Comparison of ENCODE assay signal across 14 cellular contexts in the genomic region with DNA sequence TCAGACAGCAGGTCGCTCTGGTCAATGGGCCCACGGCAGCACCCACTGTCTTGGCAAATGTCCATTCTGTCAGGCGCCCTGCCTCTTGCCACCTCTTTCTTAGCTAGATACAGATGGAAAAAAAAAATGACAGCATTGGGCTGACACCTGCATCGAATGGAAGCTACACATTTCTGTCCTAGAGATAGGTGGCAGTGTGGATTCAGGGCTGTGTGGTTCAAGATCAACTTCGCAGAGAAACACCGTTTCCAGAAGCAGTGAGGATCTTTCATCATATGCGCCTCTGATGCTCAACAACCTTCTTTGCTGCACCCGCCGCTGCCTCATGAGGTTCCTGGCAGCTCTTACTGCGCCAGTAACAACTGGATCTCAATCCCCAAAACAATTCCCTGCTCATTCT.
DNase-seq lines count a peak whose midpoint lies in the region; ATAC-seq and TF ChIP-seq lines count a peak whose summit lies in the region.
"Had no signal": no experiment of that assay in that cellular context is flagged by ENCODE, and none has a peak within 500 bp of the region (broad histone marks: within the 10 kb centered on the region; RNA-seq: fewer than 3 reads in every experiment).

No MANE protein-coding gene starts in this region.

- dilution Hi-C loops in IMR-90 (cut with HindIII; ENCODE audit: low sequenced_read_pairs, unreplicated experiment): no loop called here

- POLR2A ChIA-PET in IMR-90 (lab: Charles Lee; ENCODE audit: unreplicated experiment): no interaction called here

- no peak overlapping the region for H3K4me2 ChIP-seq in DND-41 (ENCODE audit: insufficient read depth, low read length)
- H3K4me2 ChIP-seq in IMR-90 (ENCODE audit: low read depth, low read length): no peak overlapping the region

- no peak overlapping the region for H3K18ac ChIP-seq in IMR-90 (ENCODE audit: low read depth, low read length)

- peaks cover 2% of the 10 kb centered on the region for H3K27me3 ChIP-seq in DND-41 (ENCODE audit: insufficient read depth, low read length, poor library complexity)
- H3K27me3 ChIP-seq in IMR-90 (ENCODE audit: control insufficient read depth, insufficient read depth, low read length): no peaks in the 10 kb centered on the region
- H3K27me3 ChIP-seq: body of pancreas had no signal

- H3K9ac ChIP-seq in DND-41 (ENCODE audit: low read depth, low read length) (no peak overlapping the region), IMR-90 (ENCODE audit: low read depth, low read length) (no peak overlapping the region)

- H4K8ac ChIP-seq in IMR-90 (ENCODE audit: low read depth in 2 of 2, low read length in 2 of 2): no peak overlapping the region

- H2BK5ac ChIP-seq in IMR-90 (ENCODE audit: low read depth, low read length, poor library complexity, severe bottlenecking): no peak overlapping the region

- TF ChIP-seq POLR2A in IMR-90 (IDR thresholded peaks at IDR 0.05; ENCODE audit: low read depth, low read length): no peak

- no peaks in the 10 kb centered on the region for H3K4me1 ChIP-seq in DND-41 (ENCODE audit: insufficient read depth, low read length)
- peaks cover 3% of the 10 kb centered on the region; the same call in 1 of the 2 replicates for H3K4me1 ChIP-seq in IMR-90 (ENCODE audit: control insufficient read depth, insufficient read depth, low read length)
- H3K4me1 ChIP-seq: body of pancreas had no signal

- no peaks in the 10 kb centered on the region for H3K79me2 ChIP-seq in DND-41 (ENCODE audit: insufficient read depth, low read length)

- TF ChIP-seq CTCF in DND-41 (IDR thresholded peaks at IDR 0.05; ENCODE audit: borderline replicate concordance, extremely low read depth, low read length, poor library complexity, severe bottlenecking): peak; percentile 38
- TF ChIP-seq CTCF in IMR-90 (conservative IDR thresholded peaks at IDR 0.05; ENCODE audit: low read depth, low read length): no peak

- H3K9me3 ChIP-seq in DND-41 (ENCODE audit: insufficient read depth, low read length, severe bottlenecking) (no peaks in the 10 kb centered on the region), IMR-90 (ENCODE audit: control insufficient read depth, insufficient read depth, low read length) (no peaks in the 10 kb centered on the region)
- H3K9me3 ChIP-seq: body of pancreas had no signal

- DNase-seq in DND-41: no peak
- peak; percentile 12 for DNase-seq in IMR-90
- DNase-seq in RPMI7951 (ENCODE audit: low read depth): peak; percentile 31
- peak; percentile 24 for DNase-seq in left kidney (ENCODE audit: low read depth, low spot score)
- DNase-seq in NCI-H2227 (lab: John Stamatoyannopoulos, UW; ENCODE audit: unreplicated experiment): no peak
- no peak for DNase-seq in hippocampal formation (lab: John Stamatoyannopoulos, UW)
- DNase-seq in NCI-H524 treated with DMSO at 0.1 percent for 48 hours (lab: John Stamatoyannopoulos, UW): no peak
- DNase-seq in NCI-H345 treated with DMSO at 0.1 percent for 48 hours (lab: John Stamatoyannopoulos, UW; ENCODE audit: unreplicated experiment): no peak
- DNase-seq: activated T-cell treated with anti-CD3 and anti-CD28 coated beads, Interleukin-2, amount 50 U/mL, for 72 hours; body of pancreas; DMS79 treated with DMSO at 0.1 percent for 48 hours; NCI-H1436 treated with DMSO at 0.1 percent for 48 hours; retina; substantia nigra had no signal

- ATAC-seq in DND-41 (ENCODE audit: insufficient read depth, low read depth): no peak
- ATAC-seq in IMR-90 (ENCODE audit: low read depth): no peak
- ATAC-seq: activated T-cell treated with anti-CD3 and anti-CD28 coated beads, Interleukin-2, amount 50 U/mL, for 72 hours; body of pancreas had no signal

- no peaks in the 10 kb centered on the region; a peak in 2 of 4 replicates for H3K79me1 ChIP-seq in IMR-90 (ENCODE audit: low read depth in 1 of 2, low read length in 2 of 2)

- no peak overlapping the region for H4K5ac ChIP-seq in IMR-90 (ENCODE audit: low read depth, low read length)

- H2AFZ ChIP-seq in DND-41 (ENCODE audit: low read depth, low read length) (no peak overlapping the region), IMR-90 (replicated peaks; ENCODE audit: low read length, poor library complexity) (no peak overlapping the region)

- no peak overlapping the region for H3K27ac ChIP-seq in DND-41 (ENCODE audit: low read length)
- no peak overlapping the region for H3K27ac ChIP-seq in IMR-90 (ENCODE audit: insufficient read depth, low read length)
- H3K27ac ChIP-seq: body of pancreas had no signal

- H3K4me3 ChIP-seq in DND-41 (ENCODE audit: low read depth in 1 of 2, low read length in 2 of 2) (no peak overlapping the region), IMR-90 (ENCODE audit: insufficient read depth, low read depth, low read length) (no peak overlapping the region)
- H3K4me3 ChIP-seq: body of pancreas had no signal

- intact Hi-C loops in IMR-90 (cut with micrococcal nuclease): no loop called here

- no peaks in the 10 kb centered on the region for H3K9me1 ChIP-seq in IMR-90 (ENCODE audit: insufficient read depth, low read length)

- no peaks in the 10 kb centered on the region for H4K20me1 ChIP-seq in DND-41 (ENCODE audit: insufficient read depth, low read length)
- H4K20me1 ChIP-seq in IMR-90 (ENCODE audit: insufficient read depth, low read length): no peaks in the 10 kb centered on the region

- BruUV-seq in IMR-90 (replicated peaks; lab: Mats Ljungman, UMichigan): no TSS peak

- no peak overlapping the region for H3K4ac ChIP-seq in IMR-90 (ENCODE audit: low read depth, low read length)

- no peak overlapping the region for H2AK9ac ChIP-seq in IMR-90 (replicated peaks; ENCODE audit: low read depth, low read length, poor library complexity)

- H2BK15ac ChIP-seq in IMR-90 (ENCODE audit: low read depth, low read length): no peak overlapping the region

- no peak overlapping the region for H2AK5ac ChIP-seq in IMR-90 (ENCODE audit: low read depth, low read length)

- in situ Hi-C loops in IMR-90 (cut with MboI; ENCODE audit: low sequenced_read_pairs): no loop called here

- H2BK20ac ChIP-seq in IMR-90 (ENCODE audit: low read depth, low read length): no peak overlapping the region

- H3K36me3 ChIP-seq in DND-41 (ENCODE audit: insufficient read depth, low read length) (no peaks in the 10 kb centered on the region), IMR-90 (ENCODE audit: control insufficient read depth, insufficient read depth, low read length) (no peaks in the 10 kb centered on the region)

- no peak for TF ChIP-seq RAD21 in IMR-90 (IDR thresholded peaks at IDR 0.05; ENCODE audit: low read length)

- no peak overlapping the region for H3K56ac ChIP-seq in IMR-90 (ENCODE audit: extremely low read depth, insufficient read depth, low read length)

- CTCF ChIA-PET in IMR-90 (lab: Yijun Ruan, JAX): no interaction called here

- no peak overlapping the region for H2BK120ac ChIP-seq in IMR-90 (ENCODE audit: low read depth, low read length)

- H3K14ac ChIP-seq in IMR-90 (replicated peaks; ENCODE audit: low read depth, low read length): no peak overlapping the region

- 68% methylated on average over 3 of the region's 10 CpGs; no CpG with 5 or more reads in 1 of the 2 experiments for WGBS in IMR-90 (ENCODE audit: extremely low coverage in 2 of 2, insufficient read length in 1 of 2), 2 experiments

- no peak overlapping the region for H4K91ac ChIP-seq in IMR-90 (ENCODE audit: insufficient read depth, low read depth, low read length)

- no peak overlapping the region for H3K23ac ChIP-seq in IMR-90 (ENCODE audit: low read depth, low read length)

TF ChIP-seq in IMR-90, 13 proteins besides CTCF, POLR2A, EP300 and RAD21:
- TF ChIP-seq RFX5 (IDR thresholded peaks at IDR 0.05; ENCODE audit: low read depth, low read length): no peak
- TF ChIP-seq, protein P1, sequence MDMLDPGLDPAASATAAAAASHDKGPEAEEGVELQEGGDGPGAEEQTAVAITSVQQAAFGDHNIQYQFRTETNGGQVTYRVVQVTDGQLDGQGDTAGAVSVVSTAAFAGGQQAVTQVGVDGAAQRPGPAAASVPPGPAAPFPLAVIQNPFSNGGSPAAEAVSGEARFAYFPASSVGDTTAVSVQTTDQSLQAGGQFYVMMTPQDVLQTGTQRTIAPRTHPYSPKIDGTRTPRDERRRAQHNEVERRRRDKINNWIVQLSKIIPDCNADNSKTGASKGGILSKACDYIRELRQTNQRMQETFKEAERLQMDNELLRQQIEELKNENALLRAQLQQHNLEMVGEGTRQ (IDR thresholded peaks at IDR 0.05; ENCODE audit: low read depth, low read length): no peak

Comparison
In these comparisons a context has a peak if more than half of its experiments do, and no peak if none do; other contexts are left out.
1. DNase-seq: peak in IMR-90 (single experiment), RPMI7951 (single experiment) and left kidney (single experiment); none in DND-41 (single experiment), NCI-H2227 (single experiment), hippocampal formation (0 of 2), NCI-H524 treated with DMSO at 0.1 percent for 48 hours (single experiment) and NCI-H345 treated with DMSO at 0.1 percent for 48 hours (single experiment).